2 cellular contexts compared by ENCODE assay signal in the genomic region with DNA sequence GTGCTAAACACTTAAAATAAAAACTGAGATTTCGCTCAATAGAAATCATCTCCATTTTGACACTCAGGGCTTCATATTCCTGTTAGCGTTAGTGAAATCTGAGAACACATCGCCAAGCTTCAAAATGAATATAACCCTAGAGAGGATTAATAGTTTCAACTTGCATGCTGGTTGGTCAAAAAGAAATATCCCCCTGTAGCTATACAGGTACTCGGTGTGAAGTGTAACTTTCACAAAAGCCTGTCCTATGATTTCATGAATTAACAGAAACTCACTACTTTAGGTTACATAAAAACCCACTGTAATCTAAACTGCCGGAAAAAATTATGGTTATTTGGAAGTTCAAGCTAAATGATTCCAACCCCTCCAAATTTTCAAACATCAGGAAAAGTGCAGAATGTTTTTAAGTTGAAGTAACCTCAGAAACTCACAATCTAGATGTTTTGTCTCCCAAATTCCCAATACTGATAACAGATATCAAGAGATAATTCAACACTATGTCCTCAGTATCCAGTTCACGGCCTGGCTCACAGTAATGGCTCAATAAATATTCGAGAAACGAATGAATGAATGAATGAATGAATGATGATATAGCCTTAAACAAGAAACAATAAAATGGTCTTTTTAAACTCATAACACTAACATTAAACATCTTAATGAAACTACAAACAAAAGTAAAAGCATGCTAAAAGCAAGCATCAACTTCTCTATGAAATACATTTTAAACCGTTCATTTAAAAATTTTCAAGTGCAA.
TF ChIP-seq lines count a peak whose summit lies in the region.

No MANE protein-coding gene starts in this region.

TF ChIP-seq in SK-N-SH, 30 proteins besides CTCF, POLR2A, EP300 and RAD21 (continued from another document):
- no peak for TF ChIP-seq TAF1 (IDR thresholded peaks at IDR 0.05; ENCODE audit: borderline replicate concordance, low read depth, low read length)
- no peak for TF ChIP-seq NRF1 (IDR thresholded peaks at IDR 0.05; ENCODE audit: low read depth, low read length)
- no peak for TF ChIP-seq GABPA (IDR thresholded peaks at IDR 0.05; ENCODE audit: low read depth)

TF ChIP-seq in SK-N-SH treated with all-trans-retinoic acid at 6 μM for 48 hours, 23 proteins besides CTCF, POLR2A, EP300 and RAD21 (continued from another document):
- TF ChIP-seq, protein P1, sequence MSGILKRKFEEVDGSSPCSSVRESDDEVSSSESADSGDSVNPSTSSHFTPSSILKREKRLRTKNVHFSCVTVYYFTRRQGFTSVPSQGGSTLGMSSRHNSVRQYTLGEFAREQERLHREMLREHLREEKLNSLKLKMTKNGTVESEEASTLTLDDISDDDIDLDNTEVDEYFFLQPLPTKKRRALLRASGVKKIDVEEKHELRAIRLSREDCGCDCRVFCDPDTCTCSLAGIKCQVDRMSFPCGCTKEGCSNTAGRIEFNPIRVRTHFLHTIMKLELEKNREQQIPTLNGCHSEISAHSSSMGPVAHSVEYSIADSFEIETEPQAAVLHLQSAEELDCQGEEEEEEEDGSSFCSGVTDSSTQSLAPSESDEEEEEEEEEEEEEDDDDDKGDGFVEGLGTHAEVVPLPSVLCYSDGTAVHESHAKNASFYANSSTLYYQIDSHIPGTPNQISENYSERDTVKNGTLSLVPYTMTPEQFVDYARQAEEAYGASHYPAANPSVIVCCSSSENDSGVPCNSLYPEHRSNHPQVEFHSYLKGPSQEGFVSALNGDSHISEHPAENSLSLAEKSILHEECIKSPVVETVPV (CRISPR knock-in tag; IDR thresholded peaks at IDR 0.05): no peak
- TF ChIP-seq GLIS3 (CRISPR knock-in tag; IDR thresholded peaks at IDR 0.05) (no peak), ZNF565 (CRISPR knock-in tag; conservative IDR thresholded peaks at IDR 0.05; ENCODE audit: low read depth) (no peak), ZNF8 (CRISPR knock-in tag; IDR thresholded peaks at IDR 0.05) (no peak)
TF ChIP-seq in SK-N-SH treated with all-trans-retinoic acid at 6 μM for 48 hours: peak in this region for 0.
